Comparison of ENCODE assay signal across 24 cellular contexts in genomic region chr7:157514306-157514705, GRCh38.
"Had no signal": no experiment of that assay in that cellular context is flagged by ENCODE, and none has a peak within 500 bp of the region (broad histone marks: within the 10 kb centered on the region; RNA-seq: fewer than 3 reads in every experiment).

No MANE protein-coding gene starts in this region.

- H3K4me3 Mint-ChIP-seq: activated CD4-positive, alpha-beta T cell treated with anti-CD3 and anti-CD28 coated beads for 36 hours; activated naive CD4-positive, alpha-beta T cell treated with anti-CD3 and anti-CD28 coated beads, Interleukin-2, amount 10 ng/mL, durations not matched to agents 7 days and 5 days; activated naive CD8-positive, alpha-beta T cell treated with anti-CD3 and anti-CD28 coated beads, Interleukin-2, amount 50 U/mL, for 24 hours; dendritic cell treated with granulocyte-macrophage colony-stimulating factor and Interleukin-4, amounts not matched to agents 40 ng/mL and 50 ng/mL, for 4 days; type B pancreatic cell; WTC11 had no signal

- H3K27ac ChIP-seq: cardiac muscle cell, heart left ventricle, sigmoid colon, thoracic aorta had no signal

- H3K27me3 Mint-ChIP-seq: activated CD4-positive, alpha-beta T cell treated with anti-CD3 and anti-CD28 coated beads for 36 hours had no signal

- H3K4me1 Mint-ChIP-seq: activated CD4-positive, alpha-beta T cell treated with anti-CD3 and anti-CD28 coated beads for 36 hours; activated naive CD4-positive, alpha-beta T cell treated with anti-CD3 and anti-CD28 coated beads, Interleukin-2, amount 10 ng/mL, durations not matched to agents 7 days and 5 days; activated naive CD8-positive, alpha-beta T cell treated with anti-CD3 and anti-CD28 coated beads, Interleukin-2, amount 50 U/mL, for 24 hours had no signal

- H3K4me3 ChIP-seq: cardiac muscle cell, heart left ventricle, mucosa of descending colon, sigmoid colon, smooth muscle cell, thoracic aorta had no signal

- DNase-seq: activated CD4-positive, alpha-beta T cell treated with anti-CD3 and anti-CD28 coated beads for 36 hours; activated CD4-positive, alpha-beta T cell treated with anti-CD3 and anti-CD28 coated beads, Interleukin-2, amount 50 U/mL, for 4 hours; activated naive CD4-positive, alpha-beta T cell treated with anti-CD3 and anti-CD28 coated beads, Interleukin-2, amount 10 ng/mL, durations not matched to agents 7 days and 5 days; activated naive CD8-positive, alpha-beta T cell treated with anti-CD3 and anti-CD28 coated beads, Interleukin-2, amount 50 U/mL, for 24 hours; activated T-cell treated with anti-CD3 and anti-CD28 coated beads, Interleukin-2, amount 50 U/mL, for 1 hour; effector CD4-positive, alpha-beta T cell; heart left ventricle; left cardiac atrium; mesenchymal stem cell; occipital lobe; retina; sigmoid colon; stimulated activated CD4-positive, alpha-beta T cell treated with anti-CD3 and anti-CD28 coated beads, Interleukin-15, amount 100 ng/mL, for 24 hours; stimulated activated naive CD4-positive, alpha-beta T cell; T-helper 1 cell; T-helper 9 cell had no signal

- H3K9me3 Mint-ChIP-seq: activated naive CD8-positive, alpha-beta T cell treated with anti-CD3 and anti-CD28 coated beads, Interleukin-2, amount 50 U/mL, for 24 hours; activated T-helper 2 cell treated with anti-CD3 and anti-CD28 coated beads, Interferon-gamma antibody, Interleukin-2, Interleukin-4, amounts not matched to agents 10 μg/mL and 5 μg/mL and 100 μg/mL, durations not matched to agents 14 hours and 24 hours and 36 hours; dendritic cell treated with granulocyte-macrophage colony-stimulating factor and Interleukin-4, amounts not matched to agents 40 ng/mL and 50 ng/mL, for 4 days; type B pancreatic cell had no signal

- H3K27ac Mint-ChIP-seq: activated CD4-positive, alpha-beta T cell treated with anti-CD3 and anti-CD28 coated beads for 36 hours; activated naive CD4-positive, alpha-beta T cell treated with anti-CD3 and anti-CD28 coated beads, Interleukin-2, amount 10 ng/mL, durations not matched to agents 7 days and 5 days; activated naive CD8-positive, alpha-beta T cell treated with anti-CD3 and anti-CD28 coated beads, Interleukin-2, amount 50 U/mL, for 24 hours; activated T-helper 2 cell treated with anti-CD3 and anti-CD28 coated beads, Interferon-gamma antibody, Interleukin-2, Interleukin-4, amounts not matched to agents 10 μg/mL and 5 μg/mL and 100 μg/mL, durations not matched to agents 14 hours and 24 hours and 36 hours; dendritic cell treated with granulocyte-macrophage colony-stimulating factor and Interleukin-4, amounts not matched to agents 40 ng/mL and 50 ng/mL, for 4 days; type B pancreatic cell; WTC11 had no signal

- ATAC-seq: activated CD4-positive, alpha-beta T cell treated with anti-CD3 and anti-CD28 coated beads for 36 hours; activated naive CD8-positive, alpha-beta T cell treated with anti-CD3 and anti-CD28 coated beads, Interleukin-2, amount 50 U/mL, for 24 hours; heart left ventricle; left cardiac atrium; mucosa of descending colon; WTC11 had no signal

- H3K36me3 Mint-ChIP-seq: activated naive CD4-positive, alpha-beta T cell treated with anti-CD3 and anti-CD28 coated beads, Interleukin-2, amount 10 ng/mL, durations not matched to agents 7 days and 5 days; type B pancreatic cell had no signal
